Comparison of ENCODE assay signal across 8 cellular contexts in genomic region chr19:18571564-18572344, GRCh38. TPM values are rescaled to one million over a fixed set of nuclear protein-coding genes. Genes with fewer than 3 reads are reported as not detected.
DNase-seq lines count a peak whose midpoint lies in the region; ATAC-seq, FAIRE-seq and TF ChIP-seq lines count a peak whose summit lies in the region.

Gene UBA52, plus strand, starts transcription at chr19:18571857. Its CDS starts 1,444 bp downstream, at chr19:18573301.

- H3K9me1 ChIP-seq in keratinocyte (ENCODE audit: control insufficient read depth, extremely low read depth, insufficient read depth, low read length) = peaks cover 3% of the 10 kb centered on the region

- ATAC-seq in GM19025 (IDR thresholded peaks at IDR 0.05; ENCODE audit: low read depth, unreplicated experiment) (peak; percentile 90), HG03342 (IDR thresholded peaks at IDR 0.05; ENCODE audit: unreplicated experiment) (peak; percentile 88)
- peak; percentile 95 to 97 for ATAC-seq in activated CD4-positive, CD25-positive, alpha-beta regulatory T cell treated with anti-CD3 and anti-CD28 coated beads, Interleukin-2, amount 50 U/mL, for 24 hours

- peak within 1 kb of the TSS; percentile 91 for H3K9ac ChIP-seq in keratinocyte (ENCODE audit: control insufficient read depth, extremely low read depth, insufficient read depth, low read length)

- H2AFZ ChIP-seq in keratinocyte (ENCODE audit: control insufficient read depth, low read length) = peak within 1 kb of the TSS; percentile 82

- TF ChIP-seq CTCF in AG09319 (IDR thresholded peaks at IDR 0.05; ENCODE audit: low read depth, low read length) (no peak), keratinocyte (optimal IDR thresholded peaks at IDR 0.05 in 1 of 3, IDR thresholded peaks at IDR 0.05 in 1 of 3, conservative IDR thresholded peaks at IDR 0.05 in 1 of 3; ENCODE audit: extremely low read depth in 1 of 3, insufficient read depth in 2 of 3, low read length in 3 of 3) (no peak)

- H3K27me3 ChIP-seq in keratinocyte (ENCODE audit: control insufficient read depth, extremely low read depth, insufficient read depth, low read length) = no peaks in the 10 kb centered on the region

- peaks cover 11% of the 10 kb centered on the region for H3K4me1 ChIP-seq in keratinocyte (ENCODE audit: control insufficient read depth, extremely low read depth, insufficient read depth, low read length)

- peak; percentile 56 for FAIRE-seq in keratinocyte (lab: Jason Lieb, UNC)

- H4K20me1 ChIP-seq in keratinocyte (ENCODE audit: control insufficient read depth, extremely low read depth, insufficient read depth, low read length) = peaks cover 13% of the 10 kb centered on the region

- DNase-seq in AG09319 (ENCODE audit: extremely low read depth, low read depth) (peak; percentile 88), NCI-H446 treated with DMSO at 0.1 percent for 48 hours (lab: John Stamatoyannopoulos, UW) (peak; percentile 96), cerebellar cortex (ENCODE audit: low spot score) (peak; percentile 96), keratinocyte (ENCODE audit: low read depth, low spot score) (peak; percentile 76)
- peak; percentile 98 to 99 for DNase-seq in stimulated activated CD4-positive, alpha-beta T cell treated with anti-CD3 and anti-CD28 coated beads, Interleukin-15, amount 100 ng/mL, for 1 hour (ENCODE audit: low read depth in 1 of 2, low spot score in 1 of 2)

- dilution Hi-C loops in keratinocyte (cut with MboI; ENCODE audit: extremely low pct_ligation_motif_present, low sequenced_read_pairs) = no loop called here

- H3K36me3 ChIP-seq in keratinocyte (ENCODE audit: control insufficient read depth in 2 of 2, extremely low read depth in 1 of 2, insufficient read depth in 2 of 2, low read length in 2 of 2) = peaks cover 44 to 54% of the 10 kb centered on the region in 2 experiments

- no peaks in the 10 kb centered on the region for H3K9me3 ChIP-seq in keratinocyte (ENCODE audit: control insufficient read depth, low read depth, low read length)

- peak within 1 kb of the TSS; percentile 100 for H3K4me2 ChIP-seq in keratinocyte (ENCODE audit: control insufficient read depth, extremely low read depth, insufficient read depth, low read depth, low read length)

- peak within 1 kb of the TSS; percentile 89 for H3K27ac ChIP-seq in keratinocyte (ENCODE audit: control insufficient read depth, insufficient read depth, low read length)

- peaks cover 36% of the 10 kb centered on the region for H3K79me2 ChIP-seq in keratinocyte (ENCODE audit: control insufficient read depth, insufficient read depth, low read length)

- H3K4me3 ChIP-seq in keratinocyte (ENCODE audit: control insufficient read depth in 2 of 3, extremely low read depth in 1 of 3, insufficient read depth in 2 of 3, low read depth in 1 of 3, low read length in 3 of 3) = peak within 1 kb of the TSS; percentile 64 to 93 (median 72)

RNA-seq across cellular contexts. Expression of gene UBA52, which starts in this region (rescaled TPM):
- 1,376 to 2,465 TPM (median 1,831 TPM) in 3 replicates for polyA plus RNA-seq in keratinocyte
- 216 TPM for polyA plus RNA-seq in keratinocyte (2011; ENCODE audit: low read depth)
- 2,363 and 2,845 TPM in 2 replicates for polyA plus RNA-seq in keratinocyte (2011; cell fraction: cytosol; rRNA removed)
- 509 and 673 TPM in 2 replicates for polyA plus RNA-seq in keratinocyte (2011; cell fraction: nucleus; rRNA removed)
- 2,069 and 2,114 TPM in 2 replicates for polyA plus RNA-seq in keratinocyte (2012; ENCODE audit: low replicate concordance)
- polyA minus RNA-seq in keratinocyte = 1,899 to 3,393 TPM (median 2,443 TPM) in 3 replicates
- 1,175 TPM for polyA minus RNA-seq in keratinocyte (2011; cell fraction: cytosol; rRNA and poly(A)+ RNA removed)
- polyA minus RNA-seq in keratinocyte (2011; cell fraction: nucleus; rRNA and poly(A)+ RNA removed) = 197 and 227 TPM in 2 replicates

Comparison
In these comparisons a context has a peak if more than half of its experiments do, and no peak if none do; other contexts are left out.
1. Peak in every context shown above with its lines: DNase-seq, ATAC-seq, H3K4me3 ChIP-seq and H3K27ac ChIP-seq.